Comparison of ENCODE assay signal across 26 cellular contexts in genomic region chr2:10357193-10357592, GRCh38.
"Had no signal": no experiment of that assay in that cellular context is flagged by ENCODE, and none has a peak within 500 bp of the region (broad histone marks: within the 10 kb centered on the region; RNA-seq: fewer than 3 reads in every experiment).

No MANE protein-coding gene starts in this region.

- H3K27ac Mint-ChIP-seq: activated CD4-positive, alpha-beta T cell treated with anti-CD3 and anti-CD28 coated beads, Interleukin-2, amount 10 ng/mL, durations not matched to agents 7 days and 5 days; WTC11 had no signal

- H2AFZ ChIP-seq: parathyroid adenoma had no signal

- H3K4me3 Mint-ChIP-seq: activated CD4-positive, alpha-beta T cell treated with anti-CD3 and anti-CD28 coated beads, Interleukin-2, amount 10 ng/mL, durations not matched to agents 7 days and 5 days; activated CD8-positive, alpha-beta T cell treated with anti-CD3 and anti-CD28 coated beads for 36 hours; nephron; WTC11 had no signal

- H3K4me3 ChIP-seq: cardiac muscle cell, coronary artery, dorsolateral prefrontal cortex, mucosa of descending colon, psoas muscle, smooth muscle cell, suprapubic skin, tibial artery, upper lobe of right lung had no signal

- H3K4me2 ChIP-seq: smooth muscle cell had no signal

- H3K27me3 Mint-ChIP-seq: activated CD4-positive, alpha-beta T cell treated with anti-CD3 and anti-CD28 coated beads, Interleukin-2, amount 10 ng/mL, durations not matched to agents 7 days and 5 days; activated CD8-positive, alpha-beta T cell treated with anti-CD3 and anti-CD28 coated beads for 36 hours had no signal

- H3K9me3 Mint-ChIP-seq: activated CD4-positive, alpha-beta T cell treated with anti-CD3 and anti-CD28 coated beads, Interleukin-2, amount 10 ng/mL, durations not matched to agents 7 days and 5 days; activated CD8-positive, alpha-beta T cell treated with anti-CD3 and anti-CD28 coated beads for 36 hours; nephron; WTC11 had no signal

- H3K36me3 ChIP-seq: cardiac muscle cell had no signal

- H3K27ac ChIP-seq: cardiac muscle cell, coronary artery, parathyroid adenoma, psoas muscle, suprapubic skin, tibial artery, upper lobe of right lung had no signal

- H3K27me3 ChIP-seq: cardiac muscle cell, dorsolateral prefrontal cortex, suprapubic skin, tibial artery, upper lobe of right lung had no signal

- H3K9me3 ChIP-seq: mucosa of descending colon, psoas muscle, suprapubic skin, tibial artery, upper lobe of right lung had no signal

- ATAC-seq: left cardiac atrium, left ventricle myocardium superior, mucosa of descending colon, psoas muscle, WTC11 had no signal

- H3K9ac ChIP-seq: parathyroid adenoma had no signal

- DNase-seq: activated CD4-positive, alpha-beta T cell treated with anti-CD3 and anti-CD28 coated beads for 1 hour; activated CD4-positive, alpha-beta T cell treated with anti-CD3 and anti-CD28 coated beads, Interleukin-2, amount 10 ng/mL, durations not matched to agents 7 days and 5 days; activated effector memory CD4-positive, alpha-beta T cell treated with Interleukin-2 at 50 U/mL for 16 hours; activated naive CD4-positive, alpha-beta T cell treated with Interleukin-2 at 50 U/mL for 16 hours; activated T-cell treated with anti-CD3 and anti-CD28 coated beads, Interleukin-2, amount 50 U/mL, for 48 hours; anterior cingulate cortex; cerebellar nuclear complex; dorsolateral prefrontal cortex; effector memory CD4-positive, alpha-beta T cell; left cardiac atrium; left ventricle myocardium superior; mucosa of descending colon; stimulated activated CD4-positive, alpha-beta T cell treated with anti-CD3 and anti-CD28 coated beads, Interleukin-1b, Interleukin-23, amount 100 ng/mL, for 48 hours; stimulated activated naive CD4-positive, alpha-beta T cell; T-helper 2 cell; tibial artery; upper lobe of right lung had no signal

- H3K36me3 Mint-ChIP-seq: WTC11 had no signal
